20 cellular contexts compared by ENCODE assay signal in genomic region chr2:219733106-219733505, GRCh38.
"Had no signal": no experiment of that assay in that cellular context is flagged by ENCODE, and none has a peak within 500 bp of the region (broad histone marks: within the 10 kb centered on the region; RNA-seq: fewer than 3 reads in every experiment).

No MANE protein-coding gene starts in this region.

- H3K27ac Mint-ChIP-seq: activated CD4-positive, alpha-beta memory T cell treated with anti-CD3 and anti-CD28 coated beads for 36 hours; activated naive CD8-positive, alpha-beta T cell treated with anti-CD3 and anti-CD28 coated beads, Interleukin-2, amount 10 ng/mL, durations not matched to agents 7 days and 5 days; activated T-helper 17 cell treated with anti-CD3 and anti-CD28 coated beads, Interleukin-2, amount 50 U/mL, for 72 hours; brain; naive thymus-derived CD8-positive, alpha-beta T cell; WTC11 had no signal

- H3K4me3 ChIP-seq: coronary artery, heart right ventricle, right lobe of liver, suprapubic skin, transverse colon, vagina had no signal

- H3K9me3 Mint-ChIP-seq: activated CD4-positive, alpha-beta memory T cell treated with anti-CD3 and anti-CD28 coated beads for 36 hours; activated naive CD8-positive, alpha-beta T cell treated with anti-CD3 and anti-CD28 coated beads, Interleukin-2, amount 10 ng/mL, durations not matched to agents 7 days and 5 days; activated T-helper 17 cell treated with anti-CD3 and anti-CD28 coated beads, Interleukin-2, amount 50 U/mL, for 72 hours; central memory CD8-positive, alpha-beta T cell; stimulated activated naive CD8-positive, alpha-beta T cell treated with anti-CD3 and anti-CD28 coated beads, Interleukin-15, amount 100 ng/mL, for 72 hours had no signal

- H3K4me1 ChIP-seq: parathyroid adenoma, right lobe of liver, suprapubic skin, vagina had no signal

- H3K4me3 Mint-ChIP-seq: activated CD4-positive, alpha-beta memory T cell treated with anti-CD3 and anti-CD28 coated beads for 36 hours; activated naive CD8-positive, alpha-beta T cell treated with anti-CD3 and anti-CD28 coated beads, Interleukin-2, amount 10 ng/mL, durations not matched to agents 7 days and 5 days; activated T-helper 17 cell treated with anti-CD3 and anti-CD28 coated beads, Interleukin-2, amount 50 U/mL, for 72 hours; brain; central memory CD8-positive, alpha-beta T cell; naive thymus-derived CD8-positive, alpha-beta T cell; stimulated activated naive CD8-positive, alpha-beta T cell treated with anti-CD3 and anti-CD28 coated beads, Interleukin-15, amount 100 ng/mL, for 72 hours; WTC11 had no signal

- H3K36me3 Mint-ChIP-seq: activated CD4-positive, alpha-beta memory T cell treated with anti-CD3 and anti-CD28 coated beads for 36 hours; activated naive CD8-positive, alpha-beta T cell treated with anti-CD3 and anti-CD28 coated beads, Interleukin-2, amount 10 ng/mL, durations not matched to agents 7 days and 5 days; brain; naive thymus-derived CD8-positive, alpha-beta T cell; WTC11 had no signal

- DNase-seq: activated CD4-positive, alpha-beta memory T cell treated with anti-CD3 and anti-CD28 coated beads for 36 hours; activated CD4-positive, alpha-beta T cell treated with anti-CD3 and anti-CD28 coated beads for 4 hours; activated naive CD4-positive, alpha-beta T cell treated with Interleukin-2 at 50 U/mL for 16 hours; activated naive CD8-positive, alpha-beta T cell treated with anti-CD3 and anti-CD28 coated beads, Interleukin-2, amount 10 ng/mL, durations not matched to agents 7 days and 5 days; heart right ventricle; naive thymus-derived CD8-positive, alpha-beta T cell; right lobe of liver; small intestine; stimulated activated CD4-positive, alpha-beta T cell treated with anti-CD3 and anti-CD28 coated beads, Interleukin-4, amount 100 ng/mL, for 1 hour; stimulated activated naive CD8-positive, alpha-beta T cell treated with anti-CD3 and anti-CD28 coated beads, Interleukin-15, amount 100 ng/mL, for 72 hours; transverse colon had no signal

- H3K4me1 Mint-ChIP-seq: activated T-helper 17 cell treated with anti-CD3 and anti-CD28 coated beads, Interleukin-2, amount 50 U/mL, for 72 hours; central memory CD8-positive, alpha-beta T cell; naive thymus-derived CD8-positive, alpha-beta T cell; stimulated activated naive CD8-positive, alpha-beta T cell treated with anti-CD3 and anti-CD28 coated beads, Interleukin-15, amount 100 ng/mL, for 72 hours had no signal

- H3K9me3 ChIP-seq: heart right ventricle, neutrophil, right lobe of liver, suprapubic skin, transverse colon, vagina had no signal

- H3K27ac ChIP-seq: coronary artery, heart right ventricle, neutrophil, parathyroid adenoma, right lobe of liver, suprapubic skin, transverse colon, vagina had no signal

- H3K27me3 ChIP-seq: heart right ventricle, right lobe of liver, suprapubic skin, vagina had no signal

- H3K36me3 ChIP-seq: heart right ventricle, neutrophil, right lobe of liver, suprapubic skin, transverse colon, vagina had no signal
